In the genomic region with DNA sequence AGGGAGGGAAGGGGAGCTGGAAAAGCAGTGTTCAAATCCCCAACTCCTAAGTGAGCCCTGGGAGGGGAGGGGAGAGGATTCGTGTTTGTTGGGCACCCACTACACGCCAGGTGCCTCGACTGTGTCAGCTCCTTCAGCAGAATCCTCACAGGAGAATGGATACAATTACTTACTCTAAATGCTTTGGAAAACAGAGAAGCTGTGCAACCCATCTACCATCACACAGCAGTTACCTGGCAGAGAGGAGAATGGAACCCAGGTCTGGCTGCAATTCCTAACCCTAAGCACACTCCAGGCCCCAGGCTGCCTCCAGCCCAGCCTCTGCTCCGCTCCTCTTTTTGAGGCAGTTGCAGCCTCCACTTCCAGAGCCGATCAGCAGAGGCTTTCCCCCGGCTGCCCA, we compare ENCODE assay signal across 14 cellular contexts.
A peak's percentile ranks its signal among the peaks of the same experiment; 100 is the strongest.
DNase-seq lines count a peak whose midpoint lies in the region; ATAC-seq and TF ChIP-seq lines count a peak whose summit lies in the region.
"Had no signal": no experiment of that assay in that cellular context is flagged by ENCODE, and none has a peak within 500 bp of the region (broad histone marks: within the 10 kb centered on the region; RNA-seq: fewer than 3 reads in every experiment).

No MANE protein-coding gene starts in this region.

- peak overlapping the region; percentile 94 for H3K27ac Mint-ChIP-seq in type B pancreatic cell
- H3K27ac Mint-ChIP-seq: activated naive CD8-positive, alpha-beta T cell; memory B cell had no signal

- H3K4me1 Mint-ChIP-seq in type B pancreatic cell (ENCODE audit: unreplicated experiment), result peaks cover 37% of the 10 kb centered on the region

- H3K9ac ChIP-seq in PC-3 (ENCODE audit: low read length) (peak overlapping the region; percentile 56), colonic mucosa (ENCODE audit: low read depth in 2 of 2, low read length in 2 of 2) (peak overlapping the region in 1 of 2 donors; percentile 69), mucosa of rectum (ENCODE audit: low read depth in 1 of 2, low read length in 2 of 2) (peak overlapping the region; percentile 61 to 81)
- H3K9ac ChIP-seq: KMS-11 had no signal

- no peaks in the 10 kb centered on the region; the same call in 1 of the 2 replicates for H3K36me3 ChIP-seq in PC-3 (ENCODE audit: low read depth, low read length)
- no peaks in the 10 kb centered on the region for H3K36me3 ChIP-seq in colonic mucosa
- H3K36me3 ChIP-seq in mucosa of rectum (ENCODE audit: control insufficient read depth in 2 of 2, insufficient read depth in 2 of 2, low read length in 2 of 2), result no peaks in the 10 kb centered on the region

- H3K27me3 Mint-ChIP-seq in type B pancreatic cell, result no peaks in the 10 kb centered on the region

- H3K79me2 ChIP-seq in PC-3 (ENCODE audit: low read length), result no peaks in the 10 kb centered on the region

- POLR2A ChIA-PET in PC-3 (lab: Charles Lee; ENCODE audit: unreplicated experiment), result no interaction called here

- H3K36me3 Mint-ChIP-seq in type B pancreatic cell, result no peaks in the 10 kb centered on the region
- H3K36me3 Mint-ChIP-seq: activated naive CD8-positive, alpha-beta T cell; memory B cell had no signal

- no peaks in the 10 kb centered on the region for H3K9me3 Mint-ChIP-seq in type B pancreatic cell
- H3K9me3 Mint-ChIP-seq: memory B cell had no signal

- H3K9me2 ChIP-seq in PC-3 (replicated peaks; ENCODE audit: low read length), result no peaks in the 10 kb centered on the region

- intact Hi-C loops in PC-3 (cut with micrococcal nuclease), result loop anchor here (1.0 to 5.0 kb wide), 4 partner anchors 16 to 101 kb away; no protein-coding TSS in a partner anchor
- intact Hi-C loops in colonic mucosa (cut with DNase I), result no loop called here
- intact Hi-C loops in posterior vena cava (cut with DNase I), result no loop called here

- BruUV-seq in PC-3 (replicated peaks; lab: Mats Ljungman, UMichigan), result no TSS peak

- H3K9me3 ChIP-seq in PC-3 (ENCODE audit: low read length) (peaks cover 4% of the 10 kb centered on the region; the same call in 1 of the 2 replicates), colonic mucosa (no peaks in the 10 kb centered on the region), mucosa of rectum (ENCODE audit: control insufficient read depth in 2 of 2, low read length in 2 of 2) (no peaks in the 10 kb centered on the region)

- peaks cover 8% of the 10 kb centered on the region for H3F3A ChIP-seq in PC-3 (ENCODE audit: low read length, unreplicated experiment)

- peaks cover 37% of the 10 kb centered on the region for H3K4me1 ChIP-seq in PC-3 (ENCODE audit: insufficient read depth, low read length)
- H3K4me1 ChIP-seq in colonic mucosa, result no peaks in the 10 kb centered on the region
- H3K4me1 ChIP-seq in mucosa of rectum (ENCODE audit: control insufficient read depth in 2 of 2, insufficient read depth in 2 of 2, low read length in 2 of 2), result peaks cover 21 to 33% of the 10 kb centered on the region in 2 donors

- ATAC-seq in PC-3, result no peak

- H3K27me3 ChIP-seq in PC-3 (ENCODE audit: low read length) (no peaks in the 10 kb centered on the region), colonic mucosa (no peaks in the 10 kb centered on the region), mucosa of rectum (ENCODE audit: control insufficient read depth in 2 of 2, insufficient read depth in 2 of 2, low read length in 2 of 2) (no peaks in the 10 kb centered on the region)

- no peak overlapping the region for H3K4me3 ChIP-seq in PC-3 (ENCODE audit: low read length)
- H3K4me3 ChIP-seq in colonic mucosa, result no peak overlapping the region
- H3K4me3 ChIP-seq in mucosa of rectum (ENCODE audit: low read length in 2 of 2), result no peak overlapping the region

- DNase-seq in PC-3 (no peak), colonic mucosa (no peak), type B pancreatic cell (ENCODE audit: extremely low spot score, unreplicated experiment) (no peak), posterior vena cava (ENCODE audit: low spot score) (no peak), retina (no peak), DMS 273 treated with DMSO at 0.1 percent for 48 hours (lab: John Stamatoyannopoulos, UW) (no peak)
- DNase-seq: activated T-cell treated with anti-CD3 and anti-CD28 coated beads for 4 hours, NCI-H1417 treated with DMSO at 0.1 percent for 48 hours, NCI-H446 treated with DMSO at 0.1 percent for 48 hours, T-helper 2 cell had no signal

- TF ChIP-seq CTCF in PC-3 (conservative IDR thresholded peaks at IDR 0.05; ENCODE audit: low read depth, low read length) (no peak), colonic mucosa (IDR thresholded peaks at IDR 0.05) (no peak), type B pancreatic cell (conservative IDR thresholded peaks at IDR 0.05) (no peak)

- H3K4me3 Mint-ChIP-seq in type B pancreatic cell, result no peak overlapping the region
- H3K4me3 Mint-ChIP-seq: activated naive CD8-positive, alpha-beta T cell; memory B cell had no signal

- H2AFZ ChIP-seq in PC-3 (ENCODE audit: low read length), result no peak overlapping the region

- peak overlapping the region; percentile 61 for H3K4me2 ChIP-seq in PC-3 (ENCODE audit: low read length)
- H3K4me2 ChIP-seq: KMS-11 had no signal

- CTCF ChIA-PET in PC-3 (lab: Charles Lee), result no interaction called here

- H3K27ac ChIP-seq in PC-3 (ENCODE audit: low read length) (peak overlapping the region; percentile 79), colonic mucosa (peak overlapping the region; percentile 85), mucosa of rectum (ENCODE audit: low read depth in 2 of 2, low read length in 2 of 2) (peak overlapping the region; percentile 89 to 95)
- H3K27ac ChIP-seq: KMS-11 had no signal

- no peaks in the 10 kb centered on the region for H4K20me1 ChIP-seq in PC-3 (ENCODE audit: low read length)
